ENCODE assay signal across 8 cellular contexts in the genomic region with DNA sequence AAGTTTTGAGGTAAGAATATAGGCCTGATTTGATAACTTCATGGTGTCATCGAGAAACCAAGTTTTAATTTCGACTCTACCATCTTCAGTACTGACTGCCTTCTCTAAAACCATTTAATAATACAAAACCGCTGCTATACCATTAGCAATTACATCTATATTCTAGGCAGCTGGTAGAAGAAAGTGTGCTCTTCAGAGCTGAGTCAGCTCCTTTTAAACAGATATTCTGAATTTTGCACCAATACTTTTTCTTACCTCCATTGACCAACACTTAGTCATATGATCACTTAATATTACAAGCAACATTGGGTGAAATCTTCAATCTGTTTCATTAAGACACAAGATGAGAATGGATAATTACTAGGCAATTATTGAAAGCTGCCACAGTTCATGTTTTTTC.
"Had no signal": no experiment of that assay in that cellular context is flagged by ENCODE, and none has a peak within 500 bp of the region (broad histone marks: within the 10 kb centered on the region; RNA-seq: fewer than 3 reads in every experiment).

No MANE protein-coding gene starts in this region.

- FAIRE-seq: H1, H54 had no signal

- H2AFZ ChIP-seq: GM23338 had no signal

- H3K4me3 ChIP-seq: GM23338 had no signal

- H3K27ac ChIP-seq: HL-60, KMS-11 had no signal

- H3K4me2 ChIP-seq: GM23338, KMS-11 had no signal

- H3K9ac ChIP-seq: KMS-11 had no signal

- DNase-seq: H9, HCEC 1CT, KBM-7 had no signal

- ATAC-seq: GM23338 had no signal
